Comparison of ENCODE assay signal across 18 cellular contexts in genomic region chr16:13168091-13168572, GRCh38.
DNase-seq lines count a peak whose midpoint lies in the region; ATAC-seq and TF ChIP-seq lines count a peak whose summit lies in the region.
"Had no signal": no experiment of that assay in that cellular context is flagged by ENCODE, and none has a peak within 500 bp of the region (broad histone marks: within the 10 kb centered on the region; RNA-seq: fewer than 3 reads in every experiment).

No MANE protein-coding gene starts in this region.

- intact Hi-C loops in activated naive CD4-positive, alpha-beta T cell treated with anti-CD3 and anti-CD28 coated beads for 36 hours (cut with micrococcal nuclease): no loop called here
- intact Hi-C loops in CD8-positive, alpha-beta T cell (cut with DNase I, micrococcal nuclease): no loop called here

- H3K4me1 ChIP-seq in CD8-positive, alpha-beta T cell (ENCODE audit: insufficient read depth, low read length): no peaks in the 10 kb centered on the region
- H3K4me1 ChIP-seq: BLaER1 treated with 17β-estradiol and CSF1 and Interleukin-3, amounts not matched to agents 10 nM and 100 nM; SJSA1 had no signal

- H3K27me3 ChIP-seq in CD8-positive, alpha-beta T cell (ENCODE audit: insufficient read depth, low read length): no peaks in the 10 kb centered on the region
- H3K27me3 ChIP-seq: BLaER1 treated with 17β-estradiol and CSF1 and Interleukin-3, amounts not matched to agents 10 nM and 100 nM; neutrophil; SJSA1 had no signal

- TF ChIP-seq CTCF in CD8-positive, alpha-beta T cell (IDR thresholded peaks at IDR 0.05): no peak

- no peaks in the 10 kb centered on the region for H3K27me3 Mint-ChIP-seq in activated naive CD4-positive, alpha-beta T cell treated with anti-CD3 and anti-CD28 coated beads for 36 hours (ENCODE audit: low read depth)
- no peaks in the 10 kb centered on the region for H3K27me3 Mint-ChIP-seq in CD8-positive, alpha-beta T cell (ENCODE audit: low read depth)
- H3K27me3 Mint-ChIP-seq: activated CD4-positive, alpha-beta memory T cell treated with anti-CD3 and anti-CD28 coated beads, Interleukin-2, amount 10 ng/mL, durations not matched to agents 7 days and 5 days; effector memory CD8-positive, alpha-beta T cell had no signal

- no peaks in the 10 kb centered on the region for H3K4me1 Mint-ChIP-seq in activated naive CD4-positive, alpha-beta T cell treated with anti-CD3 and anti-CD28 coated beads for 36 hours (ENCODE audit: low read depth)
- no peaks in the 10 kb centered on the region for H3K4me1 Mint-ChIP-seq in CD8-positive, alpha-beta T cell (ENCODE audit: low read depth)
- H3K4me1 Mint-ChIP-seq: activated CD4-positive, alpha-beta memory T cell treated with anti-CD3 and anti-CD28 coated beads, Interleukin-2, amount 10 ng/mL, durations not matched to agents 7 days and 5 days; mesothelial cell of epicardium had no signal

- H3K4me3 Mint-ChIP-seq in activated naive CD4-positive, alpha-beta T cell treated with anti-CD3 and anti-CD28 coated beads for 36 hours: no peak overlapping the region
- H3K4me3 Mint-ChIP-seq in CD8-positive, alpha-beta T cell: no peak overlapping the region
- H3K4me3 Mint-ChIP-seq: activated CD4-positive, alpha-beta memory T cell treated with anti-CD3 and anti-CD28 coated beads, Interleukin-2, amount 10 ng/mL, durations not matched to agents 7 days and 5 days; activated T-helper 1 cell treated with anti-CD3 and anti-CD28 coated beads, Interleukin-12 subunit alpha, Interleukin-12 subunit beta, Interleukin-2, Interleukin-4 antibody, amounts not matched to agents 30 ng/mL and 10 ng/mL and 1 ng/mL, durations not matched to agents 14 hours and 24 hours and 36 hours; effector memory CD8-positive, alpha-beta T cell; mesothelial cell of epicardium had no signal

- H3K27ac ChIP-seq in CD8-positive, alpha-beta T cell (ENCODE audit: low read depth, low read length): no peak overlapping the region
- H3K27ac ChIP-seq: BLaER1 treated with 17β-estradiol and CSF1 and Interleukin-3, amounts not matched to agents 10 nM and 100 nM; neutrophil; SJSA1 had no signal

- no peaks in the 10 kb centered on the region for H3K36me3 ChIP-seq in CD8-positive, alpha-beta T cell (ENCODE audit: insufficient read depth, low read length)
- H3K36me3 ChIP-seq: BLaER1 treated with 17β-estradiol and CSF1 and Interleukin-3, amounts not matched to agents 10 nM and 100 nM; neutrophil; SJSA1 had no signal

- peaks cover 8% of the 10 kb centered on the region for H3K9me3 Mint-ChIP-seq in activated naive CD4-positive, alpha-beta T cell treated with anti-CD3 and anti-CD28 coated beads for 36 hours
- peaks cover 9% of the 10 kb centered on the region for H3K9me3 Mint-ChIP-seq in CD8-positive, alpha-beta T cell

- ATAC-seq in CD8-positive, alpha-beta T cell: no peak
- ATAC-seq: effector memory CD8-positive, alpha-beta T cell had no signal

- H3K36me3 Mint-ChIP-seq in activated naive CD4-positive, alpha-beta T cell treated with anti-CD3 and anti-CD28 coated beads for 36 hours (ENCODE audit: low read depth): no peaks in the 10 kb centered on the region
- H3K36me3 Mint-ChIP-seq in CD8-positive, alpha-beta T cell: no peaks in the 10 kb centered on the region
- H3K36me3 Mint-ChIP-seq: mesothelial cell of epicardium had no signal

- CTCF ChIA-PET in activated naive CD4-positive, alpha-beta T cell treated with anti-CD3 and anti-CD28 coated beads for 36 hours (lab: Charles Lee): no interaction called here
- CTCF ChIA-PET in CD8-positive, alpha-beta T cell (lab: Charles Lee): no interaction called here

- DNase-seq in HK-2 (ENCODE audit: unreplicated experiment) (peak; percentile 3), NCI-H146 treated with DMSO at 0.1 percent for 48 hours (lab: John Stamatoyannopoulos, UW; ENCODE audit: unreplicated experiment) (peak; percentile 5), ecto neural progenitor cell (ENCODE audit: low spot score) (peak; percentile 59), left kidney (ENCODE audit: low read depth, low spot score) (peak; percentile 69), NCI-H128 (lab: John Stamatoyannopoulos, UW; ENCODE audit: unreplicated experiment) (no peak)
- DNase-seq in activated naive CD4-positive, alpha-beta T cell treated with anti-CD3 and anti-CD28 coated beads for 36 hours: no peak
- DNase-seq in CD8-positive, alpha-beta T cell: no peak
- DNase-seq: activated CD4-positive, alpha-beta memory T cell treated with anti-CD3 and anti-CD28 coated beads, Interleukin-2, amount 10 ng/mL, durations not matched to agents 7 days and 5 days; central memory CD4-positive, alpha-beta T cell; effector memory CD8-positive, alpha-beta T cell; foreskin melanocyte; NCI-H1092 treated with DMSO at 0.1 percent for 48 hours; stimulated activated CD4-positive, alpha-beta T cell treated with anti-CD3 and anti-CD28 coated beads, Interleukin-4, amount 100 ng/mL, for 24 hours had no signal

- H3K27ac Mint-ChIP-seq in activated naive CD4-positive, alpha-beta T cell treated with anti-CD3 and anti-CD28 coated beads for 36 hours: no peak overlapping the region
- H3K27ac Mint-ChIP-seq in CD8-positive, alpha-beta T cell: no peak overlapping the region
- H3K27ac Mint-ChIP-seq: activated CD4-positive, alpha-beta memory T cell treated with anti-CD3 and anti-CD28 coated beads, Interleukin-2, amount 10 ng/mL, durations not matched to agents 7 days and 5 days; activated T-helper 1 cell treated with anti-CD3 and anti-CD28 coated beads, Interleukin-12 subunit alpha, Interleukin-12 subunit beta, Interleukin-2, Interleukin-4 antibody, amounts not matched to agents 30 ng/mL and 10 ng/mL and 1 ng/mL, durations not matched to agents 14 hours and 24 hours and 36 hours; effector memory CD8-positive, alpha-beta T cell; mesothelial cell of epicardium had no signal

- no peaks in the 10 kb centered on the region for H3K9me3 ChIP-seq in CD8-positive, alpha-beta T cell (ENCODE audit: low read length)
- H3K9me3 ChIP-seq: neutrophil, SJSA1 had no signal

- POLR2A ChIA-PET in CD8-positive, alpha-beta T cell (lab: Charles Lee): no interaction called here

- H3K4me3 ChIP-seq in CD8-positive, alpha-beta T cell (ENCODE audit: low read depth, low read length): no peak overlapping the region
- H3K4me3 ChIP-seq: BLaER1 treated with 17β-estradiol and CSF1 and Interleukin-3, amounts not matched to agents 10 nM and 100 nM; SJSA1 had no signal

Comparison
In these comparisons a context has a peak if more than half of its experiments do, and no peak if none do; other contexts are left out.
1. DNase-seq: peak in HK-2 (single experiment), NCI-H146 treated with DMSO at 0.1 percent for 48 hours (single experiment), ecto neural progenitor cell (single experiment) and left kidney (single experiment); none in activated naive CD4-positive, alpha-beta T cell treated with anti-CD3 and anti-CD28 coated beads for 36 hours (single experiment), NCI-H128 (single experiment) and CD8-positive, alpha-beta T cell (0 of 7).